1 cellular context compared by ENCODE assay signal in the genomic region with DNA sequence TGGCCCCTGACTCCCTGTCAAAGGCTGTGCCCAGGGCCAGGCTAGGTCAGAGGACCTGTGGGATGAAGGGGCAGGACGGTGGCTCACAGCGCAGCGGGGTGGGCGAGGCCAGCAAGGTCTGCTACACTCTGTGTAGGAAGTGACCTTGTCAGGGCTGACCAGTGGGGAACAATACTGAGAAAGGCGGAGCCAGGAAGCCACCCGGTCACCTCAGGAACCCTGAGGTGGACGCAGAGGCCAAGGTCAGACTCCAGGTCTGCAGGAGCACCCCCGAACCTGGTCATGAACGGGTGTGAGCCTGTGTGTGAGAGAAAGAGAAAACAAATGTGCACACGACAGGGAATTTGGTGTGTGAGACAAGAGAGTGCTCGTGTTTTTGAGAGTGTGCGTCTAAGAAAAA.
TF ChIP-seq lines count a peak whose summit lies in the region.

No MANE protein-coding gene starts in this region.

TF ChIP-seq in HepG2, 621 proteins besides CTCF, POLR2A, EP300 and RAD21 (continued from another document and continues in another):
- TF ChIP-seq, protein P1, sequence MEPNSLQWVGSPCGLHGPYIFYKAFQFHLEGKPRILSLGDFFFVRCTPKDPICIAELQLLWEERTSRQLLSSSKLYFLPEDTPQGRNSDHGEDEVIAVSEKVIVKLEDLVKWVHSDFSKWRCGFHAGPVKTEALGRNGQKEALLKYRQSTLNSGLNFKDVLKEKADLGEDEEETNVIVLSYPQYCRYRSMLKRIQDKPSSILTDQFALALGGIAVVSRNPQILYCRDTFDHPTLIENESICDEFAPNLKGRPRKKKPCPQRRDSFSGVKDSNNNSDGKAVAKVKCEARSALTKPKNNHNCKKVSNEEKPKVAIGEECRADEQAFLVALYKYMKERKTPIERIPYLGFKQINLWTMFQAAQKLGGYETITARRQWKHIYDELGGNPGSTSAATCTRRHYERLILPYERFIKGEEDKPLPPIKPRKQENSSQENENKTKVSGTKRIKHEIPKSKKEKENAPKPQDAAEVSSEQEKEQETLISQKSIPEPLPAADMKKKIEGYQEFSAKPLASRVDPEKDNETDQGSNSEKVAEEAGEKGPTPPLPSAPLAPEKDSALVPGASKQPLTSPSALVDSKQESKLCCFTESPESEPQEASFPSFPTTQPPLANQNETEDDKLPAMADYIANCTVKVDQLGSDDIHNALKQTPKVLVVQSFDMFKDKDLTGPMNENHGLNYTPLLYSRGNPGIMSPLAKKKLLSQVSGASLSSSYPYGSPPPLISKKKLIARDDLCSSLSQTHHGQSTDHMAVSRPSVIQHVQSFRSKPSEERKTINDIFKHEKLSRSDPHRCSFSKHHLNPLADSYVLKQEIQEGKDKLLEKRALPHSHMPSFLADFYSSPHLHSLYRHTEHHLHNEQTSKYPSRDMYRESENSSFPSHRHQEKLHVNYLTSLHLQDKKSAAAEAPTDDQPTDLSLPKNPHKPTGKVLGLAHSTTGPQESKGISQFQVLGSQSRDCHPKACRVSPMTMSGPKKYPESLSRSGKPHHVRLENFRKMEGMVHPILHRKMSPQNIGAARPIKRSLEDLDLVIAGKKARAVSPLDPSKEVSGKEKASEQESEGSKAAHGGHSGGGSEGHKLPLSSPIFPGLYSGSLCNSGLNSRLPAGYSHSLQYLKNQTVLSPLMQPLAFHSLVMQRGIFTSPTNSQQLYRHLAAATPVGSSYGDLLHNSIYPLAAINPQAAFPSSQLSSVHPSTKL (CRISPR knock-in tag; IDR thresholded peaks at IDR 0.05) = 0 out of 2 replicates have a peak, but pooled peaks have one; percentile 7
- TF ChIP-seq, protein P2, sequence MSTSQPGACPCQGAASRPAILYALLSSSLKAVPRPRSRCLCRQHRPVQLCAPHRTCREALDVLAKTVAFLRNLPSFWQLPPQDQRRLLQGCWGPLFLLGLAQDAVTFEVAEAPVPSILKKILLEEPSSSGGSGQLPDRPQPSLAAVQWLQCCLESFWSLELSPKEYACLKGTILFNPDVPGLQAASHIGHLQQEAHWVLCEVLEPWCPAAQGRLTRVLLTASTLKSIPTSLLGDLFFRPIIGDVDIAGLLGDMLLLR (CRISPR knock-in tag; IDR thresholded peaks at IDR 0.05) = no peak
- TF ChIP-seq PTBP1 (IDR thresholded peaks at IDR 0.05; ENCODE audit: low read depth, low read length, poor library complexity, severe bottlenecking) (no peak), SMAD9 (CRISPR knock-in tag; IDR thresholded peaks at IDR 0.05) (no peak), MEF2D (CRISPR knock-in tag; IDR thresholded peaks at IDR 0.05) (no peak), GABPB1 (CRISPR knock-in tag; IDR thresholded peaks at IDR 0.05) (0 out of 2 replicates have a peak, but pooled peaks have one; percentile 33), ZC3H13 (CRISPR knock-in tag; IDR thresholded peaks at IDR 0.05) (no peak), FOXM1 (CRISPR knock-in tag; IDR thresholded peaks at IDR 0.05) (no peak), CEBPG (CRISPR knock-in tag; IDR thresholded peaks at IDR 0.05) (no peak), BCL6 (CRISPR knock-in tag; IDR thresholded peaks at IDR 0.05) (peak; percentile 35; the same call in 1 of the 2 replicates), NFRKB (IDR thresholded peaks at IDR 0.05) (no peak), NR2F1 (CRISPR knock-in tag; IDR thresholded peaks at IDR 0.05) (0 out of 4 replicates have a peak, but pooled peaks of 1 of the 2 experiments have one; percentile 14), NR2F6 (IDR thresholded peaks at IDR 0.05) (peak; percentile 37), NR2F6 (CRISPR knock-in tag; IDR thresholded peaks at IDR 0.05) (peak; percentile 82), ZNF7 (CRISPR knock-in tag; IDR thresholded peaks at IDR 0.05) (no peak), SOX6 (IDR thresholded peaks at IDR 0.05) (no peak), SOX6 (CRISPR knock-in tag; IDR thresholded peaks at IDR 0.05) (peak; percentile 78), ZSCAN31 (CRISPR knock-in tag; IDR thresholded peaks at IDR 0.05; ENCODE audit: low read depth) (no peak), STAG1 (CRISPR knock-in tag; IDR thresholded peaks at IDR 0.05) (no peak), ZNF431 (CRISPR knock-in tag; IDR thresholded peaks at IDR 0.05; ENCODE audit: borderline replicate concordance, low read depth) (no peak), SOX13 (IDR thresholded peaks at IDR 0.05) (no peak), SOX13 (CRISPR knock-in tag; conservative IDR thresholded peaks at IDR 0.05 in 1 of 2, IDR thresholded peaks at IDR 0.05 in 1 of 2) (peak in 1 of 2 experiments; percentile 63; a peak in 2 of 4 replicates), SP5 (CRISPR knock-in tag; IDR thresholded peaks at IDR 0.05; ENCODE audit: borderline replicate concordance, low read depth) (peak; percentile 45; the same call in 1 of the 2 replicates), NFE2L1 (CRISPR knock-in tag; IDR thresholded peaks at IDR 0.05; ENCODE audit: borderline replicate concordance) (no peak), ZNF468 (CRISPR knock-in tag; IDR thresholded peaks at IDR 0.05) (no peak), ZFP36L2 (CRISPR knock-in tag; IDR thresholded peaks at IDR 0.05) (no peak), SAP130 (CRISPR knock-in tag; IDR thresholded peaks at IDR 0.05; ENCODE audit: low read depth) (0 out of 2 replicates have a peak, but pooled peaks have one; percentile 48), ZKSCAN5 (CRISPR knock-in tag; IDR thresholded peaks at IDR 0.05) (no peak), FOXO1 (CRISPR knock-in tag; IDR thresholded peaks at IDR 0.05) (no peak; the same call in 1 of the 2 replicates)
- TF ChIP-seq, protein P3, sequence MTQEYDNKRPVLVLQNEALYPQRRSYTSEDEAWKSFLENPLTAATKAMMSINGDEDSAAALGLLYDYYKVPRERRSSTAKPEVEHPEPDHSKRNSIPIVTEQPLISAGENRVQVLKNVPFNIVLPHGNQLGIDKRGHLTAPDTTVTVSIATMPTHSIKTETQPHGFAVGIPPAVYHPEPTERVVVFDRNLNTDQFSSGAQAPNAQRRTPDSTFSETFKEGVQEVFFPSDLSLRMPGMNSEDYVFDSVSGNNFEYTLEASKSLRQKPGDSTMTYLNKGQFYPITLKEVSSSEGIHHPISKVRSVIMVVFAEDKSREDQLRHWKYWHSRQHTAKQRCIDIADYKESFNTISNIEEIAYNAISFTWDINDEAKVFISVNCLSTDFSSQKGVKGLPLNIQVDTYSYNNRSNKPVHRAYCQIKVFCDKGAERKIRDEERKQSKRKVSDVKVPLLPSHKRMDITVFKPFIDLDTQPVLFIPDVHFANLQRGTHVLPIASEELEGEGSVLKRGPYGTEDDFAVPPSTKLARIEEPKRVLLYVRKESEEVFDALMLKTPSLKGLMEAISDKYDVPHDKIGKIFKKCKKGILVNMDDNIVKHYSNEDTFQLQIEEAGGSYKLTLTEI (CRISPR knock-in tag; conservative IDR thresholded peaks at IDR 0.05) = no peak
- TF ChIP-seq, protein P4, sequence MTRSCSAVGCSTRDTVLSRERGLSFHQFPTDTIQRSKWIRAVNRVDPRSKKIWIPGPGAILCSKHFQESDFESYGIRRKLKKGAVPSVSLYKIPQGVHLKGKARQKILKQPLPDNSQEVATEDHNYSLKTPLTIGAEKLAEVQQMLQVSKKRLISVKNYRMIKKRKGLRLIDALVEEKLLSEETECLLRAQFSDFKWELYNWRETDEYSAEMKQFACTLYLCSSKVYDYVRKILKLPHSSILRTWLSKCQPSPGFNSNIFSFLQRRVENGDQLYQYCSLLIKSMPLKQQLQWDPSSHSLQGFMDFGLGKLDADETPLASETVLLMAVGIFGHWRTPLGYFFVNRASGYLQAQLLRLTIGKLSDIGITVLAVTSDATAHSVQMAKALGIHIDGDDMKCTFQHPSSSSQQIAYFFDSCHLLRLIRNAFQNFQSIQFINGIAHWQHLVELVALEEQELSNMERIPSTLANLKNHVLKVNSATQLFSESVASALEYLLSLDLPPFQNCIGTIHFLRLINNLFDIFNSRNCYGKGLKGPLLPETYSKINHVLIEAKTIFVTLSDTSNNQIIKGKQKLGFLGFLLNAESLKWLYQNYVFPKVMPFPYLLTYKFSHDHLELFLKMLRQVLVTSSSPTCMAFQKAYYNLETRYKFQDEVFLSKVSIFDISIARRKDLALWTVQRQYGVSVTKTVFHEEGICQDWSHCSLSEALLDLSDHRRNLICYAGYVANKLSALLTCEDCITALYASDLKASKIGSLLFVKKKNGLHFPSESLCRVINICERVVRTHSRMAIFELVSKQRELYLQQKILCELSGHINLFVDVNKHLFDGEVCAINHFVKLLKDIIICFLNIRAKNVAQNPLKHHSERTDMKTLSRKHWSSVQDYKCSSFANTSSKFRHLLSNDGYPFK (CRISPR knock-in tag; IDR thresholded peaks at IDR 0.05; ENCODE audit: borderline replicate concordance) = no peak
- TF ChIP-seq, protein P5, sequence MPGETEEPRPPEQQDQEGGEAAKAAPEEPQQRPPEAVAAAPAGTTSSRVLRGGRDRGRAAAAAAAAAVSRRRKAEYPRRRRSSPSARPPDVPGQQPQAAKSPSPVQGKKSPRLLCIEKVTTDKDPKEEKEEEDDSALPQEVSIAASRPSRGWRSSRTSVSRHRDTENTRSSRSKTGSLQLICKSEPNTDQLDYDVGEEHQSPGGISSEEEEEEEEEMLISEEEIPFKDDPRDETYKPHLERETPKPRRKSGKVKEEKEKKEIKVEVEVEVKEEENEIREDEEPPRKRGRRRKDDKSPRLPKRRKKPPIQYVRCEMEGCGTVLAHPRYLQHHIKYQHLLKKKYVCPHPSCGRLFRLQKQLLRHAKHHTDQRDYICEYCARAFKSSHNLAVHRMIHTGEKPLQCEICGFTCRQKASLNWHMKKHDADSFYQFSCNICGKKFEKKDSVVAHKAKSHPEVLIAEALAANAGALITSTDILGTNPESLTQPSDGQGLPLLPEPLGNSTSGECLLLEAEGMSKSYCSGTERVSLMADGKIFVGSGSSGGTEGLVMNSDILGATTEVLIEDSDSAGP (CRISPR knock-in tag; IDR thresholded peaks at IDR 0.05; ENCODE audit: borderline replicate concordance) = peak; percentile 49; the same call in 1 of the 2 replicates
- TF ChIP-seq, protein P6, sequence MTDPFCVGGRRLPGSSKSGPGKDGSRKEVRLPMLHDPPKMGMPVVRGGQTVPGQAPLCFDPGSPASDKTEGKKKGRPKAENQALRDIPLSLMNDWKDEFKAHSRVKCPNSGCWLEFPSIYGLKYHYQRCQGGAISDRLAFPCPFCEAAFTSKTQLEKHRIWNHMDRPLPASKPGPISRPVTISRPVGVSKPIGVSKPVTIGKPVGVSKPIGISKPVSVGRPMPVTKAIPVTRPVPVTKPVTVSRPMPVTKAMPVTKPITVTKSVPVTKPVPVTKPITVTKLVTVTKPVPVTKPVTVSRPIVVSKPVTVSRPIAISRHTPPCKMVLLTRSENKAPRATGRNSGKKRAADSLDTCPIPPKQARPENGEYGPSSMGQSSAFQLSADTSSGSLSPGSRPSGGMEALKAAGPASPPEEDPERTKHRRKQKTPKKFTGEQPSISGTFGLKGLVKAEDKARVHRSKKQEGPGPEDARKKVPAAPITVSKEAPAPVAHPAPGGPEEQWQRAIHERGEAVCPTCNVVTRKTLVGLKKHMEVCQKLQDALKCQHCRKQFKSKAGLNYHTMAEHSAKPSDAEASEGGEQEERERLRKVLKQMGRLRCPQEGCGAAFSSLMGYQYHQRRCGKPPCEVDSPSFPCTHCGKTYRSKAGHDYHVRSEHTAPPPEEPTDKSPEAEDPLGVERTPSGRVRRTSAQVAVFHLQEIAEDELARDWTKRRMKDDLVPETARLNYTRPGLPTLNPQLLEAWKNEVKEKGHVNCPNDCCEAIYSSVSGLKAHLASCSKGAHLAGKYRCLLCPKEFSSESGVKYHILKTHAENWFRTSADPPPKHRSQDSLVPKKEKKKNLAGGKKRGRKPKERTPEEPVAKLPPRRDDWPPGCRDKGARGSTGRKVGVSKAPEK (CRISPR knock-in tag; IDR thresholded peaks at IDR 0.05; ENCODE audit: borderline replicate concordance) = no peak
- TF ChIP-seq, protein P7, sequence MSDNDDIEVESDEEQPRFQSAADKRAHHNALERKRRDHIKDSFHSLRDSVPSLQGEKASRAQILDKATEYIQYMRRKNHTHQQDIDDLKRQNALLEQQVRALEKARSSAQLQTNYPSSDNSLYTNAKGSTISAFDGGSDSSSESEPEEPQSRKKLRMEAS (IDR thresholded peaks at IDR 0.05) = 0 out of 2 replicates have a peak, but pooled peaks have one; percentile 12
- TF ChIP-seq, protein P8, sequence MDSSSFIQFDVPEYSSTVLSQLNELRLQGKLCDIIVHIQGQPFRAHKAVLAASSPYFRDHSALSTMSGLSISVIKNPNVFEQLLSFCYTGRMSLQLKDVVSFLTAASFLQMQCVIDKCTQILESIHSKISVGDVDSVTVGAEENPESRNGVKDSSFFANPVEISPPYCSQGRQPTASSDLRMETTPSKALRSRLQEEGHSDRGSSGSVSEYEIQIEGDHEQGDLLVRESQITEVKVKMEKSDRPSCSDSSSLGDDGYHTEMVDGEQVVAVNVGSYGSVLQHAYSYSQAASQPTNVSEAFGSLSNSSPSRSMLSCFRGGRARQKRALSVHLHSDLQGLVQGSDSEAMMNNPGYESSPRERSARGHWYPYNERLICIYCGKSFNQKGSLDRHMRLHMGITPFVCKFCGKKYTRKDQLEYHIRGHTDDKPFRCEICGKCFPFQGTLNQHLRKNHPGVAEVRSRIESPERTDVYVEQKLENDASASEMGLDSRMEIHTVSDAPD (CRISPR knock-in tag; IDR thresholded peaks at IDR 0.05) = no peak
- TF ChIP-seq, protein P9, sequence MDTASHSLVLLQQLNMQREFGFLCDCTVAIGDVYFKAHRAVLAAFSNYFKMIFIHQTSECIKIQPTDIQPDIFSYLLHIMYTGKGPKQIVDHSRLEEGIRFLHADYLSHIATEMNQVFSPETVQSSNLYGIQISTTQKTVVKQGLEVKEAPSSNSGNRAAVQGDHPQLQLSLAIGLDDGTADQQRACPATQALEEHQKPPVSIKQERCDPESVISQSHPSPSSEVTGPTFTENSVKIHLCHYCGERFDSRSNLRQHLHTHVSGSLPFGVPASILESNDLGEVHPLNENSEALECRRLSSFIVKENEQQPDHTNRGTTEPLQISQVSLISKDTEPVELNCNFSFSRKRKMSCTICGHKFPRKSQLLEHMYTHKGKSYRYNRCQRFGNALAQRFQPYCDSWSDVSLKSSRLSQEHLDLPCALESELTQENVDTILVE (CRISPR knock-in tag; IDR thresholded peaks at IDR 0.05) = no peak
- TF ChIP-seq, protein P10, sequence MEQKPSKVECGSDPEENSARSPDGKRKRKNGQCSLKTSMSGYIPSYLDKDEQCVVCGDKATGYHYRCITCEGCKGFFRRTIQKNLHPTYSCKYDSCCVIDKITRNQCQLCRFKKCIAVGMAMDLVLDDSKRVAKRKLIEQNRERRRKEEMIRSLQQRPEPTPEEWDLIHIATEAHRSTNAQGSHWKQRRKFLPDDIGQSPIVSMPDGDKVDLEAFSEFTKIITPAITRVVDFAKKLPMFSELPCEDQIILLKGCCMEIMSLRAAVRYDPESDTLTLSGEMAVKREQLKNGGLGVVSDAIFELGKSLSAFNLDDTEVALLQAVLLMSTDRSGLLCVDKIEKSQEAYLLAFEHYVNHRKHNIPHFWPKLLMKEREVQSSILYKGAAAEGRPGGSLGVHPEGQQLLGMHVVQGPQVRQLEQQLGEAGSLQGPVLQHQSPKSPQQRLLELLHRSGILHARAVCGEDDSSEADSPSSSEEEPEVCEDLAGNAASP (CRISPR knock-in tag; IDR thresholded peaks at IDR 0.05; ENCODE audit: borderline replicate concordance) = 0 out of 2 replicates have a peak, but pooled peaks have one; percentile 67
- TF ChIP-seq, protein P11, sequence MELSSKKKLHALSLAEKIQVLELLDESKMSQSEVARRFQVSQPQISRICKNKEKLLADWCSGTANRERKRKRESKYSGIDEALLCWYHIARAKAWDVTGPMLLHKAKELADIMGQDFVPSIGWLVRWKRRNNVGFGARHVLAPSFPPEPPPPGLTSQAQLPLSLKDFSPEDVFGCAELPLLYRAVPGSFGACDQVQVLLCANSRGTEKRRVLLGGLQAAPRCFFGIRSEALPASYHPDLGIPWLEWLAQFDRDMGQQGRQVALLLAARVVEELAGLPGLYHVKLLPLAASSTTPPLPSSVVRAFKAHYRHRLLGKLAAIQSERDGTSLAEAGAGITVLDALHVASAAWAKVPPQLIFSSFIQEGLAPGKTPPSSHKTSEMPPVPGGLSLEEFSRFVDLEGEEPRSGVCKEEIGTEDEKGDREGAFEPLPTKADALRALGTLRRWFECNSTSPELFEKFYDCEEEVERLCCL (CRISPR knock-in tag; IDR thresholded peaks at IDR 0.05; ENCODE audit: borderline replicate concordance) = no peak
